Comparison of ENCODE assay signal across 9 cellular contexts in the genomic region with DNA sequence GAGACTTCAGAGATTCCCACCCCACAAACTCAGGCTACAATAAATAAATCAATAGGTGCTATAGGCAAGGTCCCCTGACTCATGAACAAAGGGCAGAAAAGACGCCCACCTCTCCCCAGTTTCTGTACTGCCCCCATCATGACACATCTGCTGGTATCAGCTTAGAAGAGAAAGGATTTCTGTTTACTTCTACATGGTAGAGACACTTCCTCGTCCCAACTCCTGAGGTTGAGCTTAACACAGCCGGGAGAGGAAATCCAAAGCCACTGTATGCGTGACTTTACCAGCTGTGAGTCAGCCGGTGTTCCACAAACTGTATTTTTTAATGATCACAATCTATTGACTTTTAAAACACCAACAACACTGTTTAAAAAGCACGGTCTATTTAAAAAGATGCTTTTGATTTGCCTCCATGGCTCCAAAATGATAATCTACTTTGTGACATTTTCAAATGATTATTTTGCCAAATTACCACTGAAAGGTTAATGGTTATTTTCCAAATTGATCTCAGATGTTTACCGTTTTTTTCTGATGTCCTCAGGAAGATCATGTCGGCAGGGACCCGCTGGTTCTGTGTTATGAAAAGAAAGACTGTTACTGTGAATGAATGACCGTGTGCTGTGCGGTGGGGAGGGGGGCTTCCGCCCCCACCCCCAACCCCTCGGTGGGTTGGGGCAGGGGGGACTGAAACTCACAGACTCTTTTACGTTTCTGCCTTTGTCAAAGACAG.
A peak's percentile ranks its signal among the peaks of the same experiment; 100 is the strongest.
DNase-seq lines count a peak whose midpoint lies in the region; ATAC-seq, FAIRE-seq and TF ChIP-seq lines count a peak whose summit lies in the region.
"Had no signal": no experiment of that assay in that cellular context is flagged by ENCODE, and none has a peak within 500 bp of the region (broad histone marks: within the 10 kb centered on the region; RNA-seq: fewer than 3 reads in every experiment).

No MANE protein-coding gene starts in this region.

- H3K36me3 ChIP-seq in SJSA1: no peaks in the 10 kb centered on the region
- H3K36me3 ChIP-seq: right lobe of liver had no signal

- H3K27me3 Mint-ChIP-seq in activated CD4-positive, alpha-beta T cell treated with anti-CD3 and anti-CD28 coated beads for 36 hours: peaks cover 18% of the 10 kb centered on the region

- peak overlapping the region; percentile 77 for H3K27ac ChIP-seq in SJSA1
- H3K27ac ChIP-seq: right lobe of liver had no signal

- H3K4me3 ChIP-seq in SJSA1 (peak overlapping the region; percentile 0; the same call in 1 of the 2 replicates), fibroblast of the aortic adventitia (ENCODE audit: low read depth, low read length) (peak overlapping the region; percentile 45)
- H3K4me3 ChIP-seq: right lobe of liver had no signal

- intact Hi-C loops in activated CD4-positive, alpha-beta T cell treated with anti-CD3 and anti-CD28 coated beads for 36 hours (cut with DNase I, micrococcal nuclease): no loop called here

- H3K36me3 Mint-ChIP-seq in activated CD4-positive, alpha-beta T cell treated with anti-CD3 and anti-CD28 coated beads for 36 hours (ENCODE audit: low read depth): no peaks in the 10 kb centered on the region
- no peaks in the 10 kb centered on the region for H3K36me3 Mint-ChIP-seq in stimulated activated effector memory CD8-positive, alpha-beta T cell treated with anti-CD3 and anti-CD28 coated beads, Interleukin-12 subunit alpha, Interleukin-12 subunit beta, amount 100 ng/mL, for 72 hours

- H3K4me1 Mint-ChIP-seq in activated CD4-positive, alpha-beta T cell treated with anti-CD3 and anti-CD28 coated beads for 36 hours: peaks cover 16% of the 10 kb centered on the region
- peaks cover 6% of the 10 kb centered on the region for H3K4me1 Mint-ChIP-seq in stimulated activated effector memory CD8-positive, alpha-beta T cell treated with anti-CD3 and anti-CD28 coated beads, Interleukin-12 subunit alpha, Interleukin-12 subunit beta, amount 100 ng/mL, for 72 hours

- no peak for TF ChIP-seq CTCF in fibroblast of the aortic adventitia (IDR thresholded peaks at IDR 0.05; ENCODE audit: insufficient read depth, low read length)

- peaks cover 27% of the 10 kb centered on the region for H3K4me1 ChIP-seq in SJSA1 (replicated peaks)
- H3K4me1 ChIP-seq: right lobe of liver had no signal

- FAIRE-seq in GM12891 (lab: Jason Lieb, UNC): no peak

- no peaks in the 10 kb centered on the region for H3K27me3 ChIP-seq in SJSA1 (replicated peaks)
- H3K27me3 ChIP-seq: right lobe of liver had no signal

- H3K27ac Mint-ChIP-seq in activated CD4-positive, alpha-beta T cell treated with anti-CD3 and anti-CD28 coated beads for 36 hours: no peak overlapping the region
- H3K27ac Mint-ChIP-seq in stimulated activated effector memory CD8-positive, alpha-beta T cell treated with anti-CD3 and anti-CD28 coated beads, Interleukin-12 subunit alpha, Interleukin-12 subunit beta, amount 100 ng/mL, for 72 hours: peak overlapping the region; percentile 23

- ATAC-seq in activated CD4-positive, alpha-beta T cell treated with anti-CD3 and anti-CD28 coated beads for 36 hours: peak; percentile 78
- ATAC-seq in stimulated activated effector memory CD8-positive, alpha-beta T cell treated with anti-CD3 and anti-CD28 coated beads, Interleukin-12 subunit alpha, Interleukin-12 subunit beta, amount 100 ng/mL, for 72 hours: peak; percentile 81

- POLR2A ChIA-PET in activated CD4-positive, alpha-beta T cell treated with anti-CD3 and anti-CD28 coated beads for 36 hours (lab: Charles Lee): interaction anchor here (0.6 kb wide), 1 partner anchor 49 kb away, joined by 4 read pairs; no protein-coding TSS in a partner anchor

- no peak for TF ChIP-seq POLR2A in GM12891 (IDR thresholded peaks at IDR 0.05; ENCODE audit: low read depth, low read length)

- H3K9me3 ChIP-seq in SJSA1 (replicated peaks): no peaks in the 10 kb centered on the region
- H3K9me3 ChIP-seq: right lobe of liver had no signal

- no peak overlapping the region for H3K4me3 Mint-ChIP-seq in activated CD4-positive, alpha-beta T cell treated with anti-CD3 and anti-CD28 coated beads for 36 hours
- peak overlapping the region; percentile 9 for H3K4me3 Mint-ChIP-seq in stimulated activated effector memory CD8-positive, alpha-beta T cell treated with anti-CD3 and anti-CD28 coated beads, Interleukin-12 subunit alpha, Interleukin-12 subunit beta, amount 100 ng/mL, for 72 hours

- DNase-seq in activated CD4-positive, alpha-beta T cell treated with anti-CD3 and anti-CD28 coated beads for 36 hours: peak; percentile 41
- DNase-seq in activated CD4-positive, alpha-beta T cell treated with anti-CD3 and anti-CD28 coated beads, Interleukin-2, amount 50 U/mL, for 1 hour: no peak
- DNase-seq in SJSA1 (ENCODE audit: low read depth in 1 of 2, low spot score in 2 of 2) (peak; percentile 71 to 79), fibroblast of the aortic adventitia (ENCODE audit: low read depth) (peak; percentile 66), germinal center (ENCODE audit: low spot score) (no peak), GM12891 (ENCODE audit: insufficient read length, low spot score) (no peak), superior temporal gyrus (ENCODE audit: extremely low spot score) (no peak)
- DNase-seq in stimulated activated effector memory CD8-positive, alpha-beta T cell treated with anti-CD3 and anti-CD28 coated beads, Interleukin-12 subunit alpha, Interleukin-12 subunit beta, amount 100 ng/mL, for 72 hours (ENCODE audit: low spot score in 2 of 2): no peak
- DNase-seq: right lobe of liver had no signal

- no peaks in the 10 kb centered on the region for H3K9me3 Mint-ChIP-seq in activated CD4-positive, alpha-beta T cell treated with anti-CD3 and anti-CD28 coated beads for 36 hours (ENCODE audit: low read depth)
- H3K9me3 Mint-ChIP-seq in stimulated activated effector memory CD8-positive, alpha-beta T cell treated with anti-CD3 and anti-CD28 coated beads, Interleukin-12 subunit alpha, Interleukin-12 subunit beta, amount 100 ng/mL, for 72 hours: no peaks in the 10 kb centered on the region

- CTCF ChIA-PET in activated CD4-positive, alpha-beta T cell treated with anti-CD3 and anti-CD28 coated beads for 36 hours (lab: Charles Lee): interaction anchor here (0.6 to 2.2 kb wide), 4 partner anchors 10 to 738 kb away, joined by 3 to 5 read pairs (median 4); a partner anchor contains a TSS

TF ChIP-seq in GM12891, 5 proteins besides CTCF, POLR2A, EP300 and RAD21:
- TF ChIP-seq POLR2AphosphoS5 (IDR thresholded peaks at IDR 0.05; ENCODE audit: low read depth, low read length) (no peak), SPI1 (IDR thresholded peaks at IDR 0.05; ENCODE audit: low read depth, low read length) (no peak), PAX5 (IDR thresholded peaks at IDR 0.05; ENCODE audit: insufficient read depth, low read length, severe bottlenecking) (no peak), POU2F2 (IDR thresholded peaks at IDR 0.05; ENCODE audit: low read depth, low read length) (no peak), TAF1 (IDR thresholded peaks at IDR 0.05; ENCODE audit: low read depth, low read length) (no peak)
TF ChIP-seq in GM12891: peak in this region for 0.

Comparison
In these comparisons a context has a peak if more than half of its experiments do, and no peak if none do; other contexts are left out.
1. DNase-seq: peak in activated CD4-positive, alpha-beta T cell treated with anti-CD3 and anti-CD28 coated beads for 36 hours (single experiment), SJSA1 (2 of 2) and fibroblast of the aortic adventitia (single experiment); none in activated CD4-positive, alpha-beta T cell treated with anti-CD3 and anti-CD28 coated beads, Interleukin-2, amount 50 U/mL, for 1 hour (single experiment), stimulated activated effector memory CD8-positive, alpha-beta T cell treated with anti-CD3 and anti-CD28 coated beads, Interleukin-12 subunit alpha, Interleukin-12 subunit beta, amount 100 ng/mL, for 72 hours (0 of 2), germinal center (single experiment), GM12891 (single experiment) and superior temporal gyrus (single experiment).